1 cellular context compared by ENCODE assay signal in genomic region chr19:49288205-49288604, GRCh38. TPM values are rescaled to one million over a fixed set of nuclear protein-coding genes. Genes with fewer than 3 reads are reported as not detected.
"Had no signal": no experiment of that assay in that cellular context is flagged by ENCODE, and none has a peak within 500 bp of the region (broad histone marks: within the 10 kb centered on the region; RNA-seq: fewer than 3 reads in every experiment).

No MANE protein-coding gene starts in this region.

RNA-seq across cellular contexts. Expression of gene SLC6A16, which starts 36.8 kb away (rescaled TPM):
- total RNA-seq: G401 had no signal

RNA-seq across cellular contexts. Expression of gene CD37, which starts 47.0 kb away (rescaled TPM):
- total RNA-seq: G401 had no signal
